14 cellular contexts compared by ENCODE assay signal in genomic region chr11:66362481-66363147, GRCh38. TPM values are rescaled to one million over a fixed set of nuclear protein-coding genes. Genes with fewer than 3 reads are reported as not detected.
"Had no signal": no experiment of that assay in that cellular context is flagged by ENCODE, and none has a peak within 500 bp of the region (broad histone marks: within the 10 kb centered on the region; RNA-seq: fewer than 3 reads in every experiment).

No MANE protein-coding gene starts in this region.

- ATAC-seq: activated CD8-positive, alpha-beta memory T cell treated with anti-CD3 and anti-CD28 coated beads, Interleukin-2, amount 10 ng/mL, durations not matched to agents 7 days and 5 days; body of pancreas; natural killer cell had no signal

- H3K9me3 ChIP-seq: body of pancreas, sigmoid colon, suprapubic skin had no signal

- H3K27ac ChIP-seq: body of pancreas, epithelial cell of prostate, sigmoid colon, suprapubic skin had no signal

- H3K4me3 ChIP-seq: body of pancreas, sigmoid colon, suprapubic skin had no signal

- H3K36me3 ChIP-seq: sigmoid colon, suprapubic skin had no signal

- H3K4me1 ChIP-seq: sigmoid colon had no signal

- DNase-seq: activated CD4-positive, alpha-beta T cell treated with anti-CD3 and anti-CD28 coated beads, Interleukin-2, amount 50 U/mL, for 1 hour; activated CD8-positive, alpha-beta memory T cell treated with anti-CD3 and anti-CD28 coated beads, Interleukin-2, amount 10 ng/mL, durations not matched to agents 7 days and 5 days; activated effector memory CD4-positive, alpha-beta T cell treated with Interleukin-2 at 50 U/mL for 16 hours; activated T-cell treated with anti-CD3 and anti-CD28 coated beads, Interleukin-2, amount 50 U/mL, for 24 hours; body of pancreas; effector memory CD4-positive, alpha-beta T cell; immature natural killer cell; natural killer cell; stimulated activated CD4-positive, alpha-beta T cell treated with anti-CD3 and anti-CD28 coated beads, Interleukin-12 subunit alpha, Interleukin-12 subunit beta, amount 100 ng/mL, for 4 hours; stimulated activated CD4-positive, alpha-beta T cell treated with anti-CD3 and anti-CD28 coated beads, Interleukin-2, amount 100 ng/mL, for 48 hours; stimulated activated naive CD4-positive, alpha-beta T cell treated with Interleukin-2 at 50 U/mL for 16 hours had no signal

- H3K27me3 ChIP-seq: body of pancreas, sigmoid colon, suprapubic skin had no signal

RNA-seq across cellular contexts. Expression of gene CD248, which starts 45.8 kb away (rescaled TPM):
- polyA plus RNA-seq: immature natural killer cell had no signal
